In the genomic region with DNA sequence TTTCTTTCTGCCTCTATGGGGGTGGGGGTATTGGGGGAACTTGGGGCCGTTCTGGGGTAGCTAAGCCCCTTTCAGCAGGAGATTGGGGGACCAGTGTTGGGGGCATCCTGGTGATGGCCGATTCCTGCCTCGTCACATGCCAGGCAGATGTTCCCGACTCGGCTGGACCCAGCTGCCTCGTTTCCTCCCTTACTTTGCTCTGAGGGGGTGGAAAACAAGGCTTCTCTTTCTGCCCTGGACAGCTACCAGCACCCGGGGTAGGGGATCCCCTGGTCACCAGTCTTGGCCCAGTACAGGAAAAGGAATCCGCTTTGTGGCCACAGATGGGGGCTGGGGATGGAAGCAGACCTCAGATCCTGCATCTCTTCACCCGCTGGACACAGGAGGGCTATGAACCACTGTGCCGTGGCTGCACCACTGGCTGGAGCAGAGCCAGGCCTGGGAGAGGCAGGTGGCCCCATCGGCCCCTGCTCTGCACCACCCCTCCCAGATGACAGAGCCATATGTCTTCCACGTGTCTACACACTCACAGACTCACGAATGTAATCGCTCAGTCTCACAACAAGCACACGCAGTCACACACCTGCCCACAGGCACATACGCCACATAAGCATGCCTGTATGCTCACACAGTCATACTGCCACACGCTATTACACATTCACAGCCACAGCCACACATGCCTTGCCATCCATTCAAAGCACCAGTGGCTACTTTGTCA, we compare ENCODE assay signal across 13 cellular contexts.
DNase-seq lines count a peak whose midpoint lies in the region; ATAC-seq lines count a peak whose summit lies in the region.
"Had no signal": no experiment of that assay in that cellular context is flagged by ENCODE, and none has a peak within 500 bp of the region (broad histone marks: within the 10 kb centered on the region; RNA-seq: fewer than 3 reads in every experiment).

No MANE protein-coding gene starts in this region.

- DNase-seq in NCI-H2171 treated with DMSO at 0.1 percent for 48 hours (lab: John Stamatoyannopoulos, UW) (peak; percentile 77), epidermal melanocyte (ENCODE audit: insufficient read length, low spot score) (peak; percentile 72), pons (ENCODE audit: low spot score) (peak; percentile 19), glomerular visceral epithelial cell (ENCODE audit: extremely low spot score) (no peak), HCEC 1CT (no peak)
- no peak for DNase-seq in activated effector memory CD4-positive, alpha-beta T cell treated with Interleukin-2 at 50 U/mL for 16 hours
- DNase-seq: erythroblast, NCI-H1092 treated with DMSO at 0.1 percent for 48 hours had no signal

- H3K36me3 ChIP-seq in ACC112 (ENCODE audit: insufficient read depth, low read length), result peaks cover 15% of the 10 kb centered on the region; the same call in 1 of the 2 replicates

- H3K79me2 ChIP-seq in ACC112 (ENCODE audit: control insufficient read depth, insufficient read depth, low read length, unreplicated experiment), result peaks cover 38% of the 10 kb centered on the region

- peaks cover 29% of the 10 kb centered on the region for H3K4me1 ChIP-seq in ACC112 (ENCODE audit: control insufficient read depth, insufficient read depth, low read length, unreplicated experiment)

- H3K27me3 ChIP-seq in ACC112 (ENCODE audit: insufficient read depth, low read length), result no peaks in the 10 kb centered on the region
- H3K27me3 ChIP-seq: right lobe of liver had no signal

- no peak overlapping the region for H2AFZ ChIP-seq in ACC112 (ENCODE audit: low read length, unreplicated experiment)

- no peak for ATAC-seq in GM19455 (IDR thresholded peaks at IDR 0.05; ENCODE audit: unreplicated experiment)

- no peak overlapping the region for H3K4me3 ChIP-seq in ACC112 (ENCODE audit: low read depth, low read length)
- H3K4me3 ChIP-seq: lung, right lobe of liver had no signal

- peak overlapping the region; percentile 99 for H3K27ac ChIP-seq in ACC112 (ENCODE audit: low read depth, low read length)
- H3K27ac ChIP-seq: C4-2B had no signal

Comparison
In these comparisons a context has a peak if more than half of its experiments do, and no peak if none do; other contexts are left out.
1. DNase-seq: peak in NCI-H2171 treated with DMSO at 0.1 percent for 48 hours (single experiment), epidermal melanocyte (single experiment) and pons (single experiment); none in glomerular visceral epithelial cell (single experiment), activated effector memory CD4-positive, alpha-beta T cell treated with Interleukin-2 at 50 U/mL for 16 hours (single experiment) and HCEC 1CT (single experiment).